In the genomic region with DNA sequence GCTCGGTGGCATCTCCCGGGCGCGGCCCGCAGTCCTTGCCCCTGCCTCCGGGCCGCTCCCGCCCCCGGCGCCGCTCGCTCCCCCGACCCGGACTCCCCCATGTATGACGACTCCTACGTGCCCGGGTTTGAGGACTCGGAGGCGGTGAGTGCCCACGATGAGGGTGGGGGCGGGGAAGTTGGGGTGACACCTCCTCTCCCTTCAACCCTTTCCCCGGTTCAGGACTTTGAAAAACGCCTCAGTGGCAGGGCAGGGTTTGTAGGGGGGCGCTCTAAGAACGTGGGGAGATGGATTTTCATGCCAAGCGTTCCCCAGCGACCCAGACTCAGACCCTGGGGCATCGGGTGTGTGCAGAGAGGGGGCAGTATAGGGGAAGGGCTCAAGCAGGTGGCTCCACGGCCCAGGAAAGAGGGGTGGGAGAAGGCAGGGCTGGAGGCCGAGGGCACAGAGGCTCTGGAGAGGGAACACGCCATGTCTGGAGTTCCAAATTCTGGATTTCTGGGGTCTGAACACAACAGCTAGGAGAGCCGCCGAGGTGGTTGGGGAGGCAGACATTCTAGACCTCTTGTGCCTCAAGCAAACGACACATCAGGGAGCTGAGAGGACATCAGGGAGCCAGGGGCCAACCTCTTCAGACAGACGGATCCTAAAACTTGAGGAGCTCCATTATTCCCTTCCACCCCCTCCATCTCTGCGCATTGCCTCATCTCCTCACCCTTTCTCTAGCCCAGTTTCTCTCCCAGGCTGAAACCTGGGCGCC, we compare ENCODE assay signal across 8 cellular contexts. TPM values are rescaled to one million over a fixed set of nuclear protein-coding genes. Genes with fewer than 3 reads are reported as not detected.
DNase-seq lines count a peak whose midpoint lies in the region; ATAC-seq, FAIRE-seq and TF ChIP-seq lines count a peak whose summit lies in the region.

No MANE protein-coding gene starts in this region.

- H3K9ac ChIP-seq in NT2/D1 (ENCODE audit: insufficient read length, low read depth) (peak overlapping the region; percentile 65), mucosa of stomach (ENCODE audit: low read length) (peak overlapping the region; percentile 32)

- H3K4me3 ChIP-seq in GM06990 (replicated peaks; ENCODE audit: low read depth, low read length) (peak overlapping the region; percentile 52), NT2/D1 (ENCODE audit: insufficient read length, low read depth) (peak overlapping the region; percentile 61), mucosa of stomach (ENCODE audit: low read length) (no peak overlapping the region), upper lobe of right lung (peak overlapping the region; percentile 70)

- H3K27ac Mint-ChIP-seq in MCF 10A (ENCODE audit: low read depth, unreplicated experiment) = no peak overlapping the region

- TF ChIP-seq CTCF in GM06990 (IDR thresholded peaks at IDR 0.05; ENCODE audit: insufficient read depth, low read length, poor library complexity, severe bottlenecking) (peak; percentile 29), MCF 10A (IDR thresholded peaks at IDR 0.05; ENCODE audit: unreplicated experiment) (no peak), upper lobe of right lung (IDR thresholded peaks at IDR 0.05) (peak; percentile 19)

- intact Hi-C loops in MCF 10A (cut with micrococcal nuclease) (no loop called here), upper lobe of right lung (cut with DNase I) (no loop called here)

- ATAC-seq in upper lobe of right lung = no peak

- H3K9me3 ChIP-seq in NT2/D1 (ENCODE audit: insufficient read depth, low read length) (no peaks in the 10 kb centered on the region), mucosa of stomach (ENCODE audit: control insufficient read depth, low read length) (no peaks in the 10 kb centered on the region), upper lobe of right lung (no peaks in the 10 kb centered on the region)

- no peaks in the 10 kb centered on the region for H3K27me3 Mint-ChIP-seq in MCF 10A (ENCODE audit: insufficient read depth, unreplicated experiment)

- no peaks in the 10 kb centered on the region for H3K9me3 Mint-ChIP-seq in MCF 10A (ENCODE audit: unreplicated experiment)

- H3K4me1 Mint-ChIP-seq in MCF 10A (ENCODE audit: insufficient read depth, unreplicated experiment) = peaks cover 22% of the 10 kb centered on the region

- no peak overlapping the region for H3K27ac ChIP-seq in upper lobe of right lung

- DNase-seq in GM06990 (ENCODE audit: extremely low read depth, insufficient read length) (no peak), NT2/D1 (ENCODE audit: low read depth, low spot score) (no peak), MCF 10A (ENCODE audit: unreplicated experiment) (no peak), upper lobe of right lung (peak; percentile 72), frontal cortex (ENCODE audit: low spot score in 2 of 2) (no peak), HCEC 1CT (no peak), cortex of kidney (lab: John Stamatoyannopoulos, UW) (no peak)

- POLR2A ChIA-PET in MCF 10A (lab: Yijun Ruan, JAX) = interaction anchor here (0.8 kb wide), 1 partner anchor 11 kb away, joined by 3 read pairs; no protein-coding TSS in a partner anchor

- CTCF ChIA-PET in MCF 10A (lab: Yijun Ruan, JAX) = interaction anchor here (0.5 to 1.4 kb wide), 7 partner anchors 9 to 195 kb away, joined by 3 to 4 read pairs (median 3); no protein-coding TSS in a partner anchor

- H3K36me3 Mint-ChIP-seq in MCF 10A (ENCODE audit: insufficient read depth, unreplicated experiment) = no peaks in the 10 kb centered on the region

- peaks cover 18% of the 10 kb centered on the region for H3K4me1 ChIP-seq in NT2/D1 (ENCODE audit: insufficient read depth, insufficient read length)
- H3K4me1 ChIP-seq in mucosa of stomach (ENCODE audit: control insufficient read depth, insufficient read depth, low read length) = peaks cover 25% of the 10 kb centered on the region
- H3K4me1 ChIP-seq in upper lobe of right lung = peaks cover 18% of the 10 kb centered on the region

- peaks cover 2% of the 10 kb centered on the region for H3K27me3 ChIP-seq in GM06990 (replicated peaks; ENCODE audit: control insufficient read depth, insufficient read depth, low read length)
- H3K27me3 ChIP-seq in NT2/D1 (ENCODE audit: insufficient read depth, insufficient read length) = peaks cover 23% of the 10 kb centered on the region
- peaks cover 12% of the 10 kb centered on the region for H3K27me3 ChIP-seq in mucosa of stomach (ENCODE audit: control insufficient read depth, insufficient read depth, low read length)
- no peaks in the 10 kb centered on the region for H3K27me3 ChIP-seq in upper lobe of right lung

- H3K4me3 Mint-ChIP-seq in MCF 10A (ENCODE audit: unreplicated experiment) = peak overlapping the region; percentile 93

- BruUV-seq in MCF 10A (replicated peaks; lab: Mats Ljungman, UMichigan) = no TSS peak

- FAIRE-seq in frontal cortex (lab: Jason Lieb, UNC) = no peak

- H3K36me3 ChIP-seq in GM06990 (ENCODE audit: control insufficient read depth, insufficient read depth, low read length) (no peaks in the 10 kb centered on the region), NT2/D1 (ENCODE audit: insufficient read depth, insufficient read length, low read length) (peaks cover 20% of the 10 kb centered on the region), mucosa of stomach (ENCODE audit: control insufficient read depth, insufficient read depth, low read length) (no peaks in the 10 kb centered on the region), upper lobe of right lung (no peaks in the 10 kb centered on the region)

RNA-seq across cellular contexts. Expression of a gene that starts 0.7 kb away (rescaled TPM):
- total RNA-seq in MCF 10A (2022) (6.9 and 7.0 TPM in 2 replicates), upper lobe of right lung (24.4 TPM), frontal cortex (41.6 TPM)

RNA-seq across cellular contexts. Expression of a gene that starts 30.1 kb away (rescaled TPM):
- 21.9 and 33.2 TPM in 2 replicates for total RNA-seq in MCF 10A (2022)
- 42.9 TPM for total RNA-seq in upper lobe of right lung
- 25.7 TPM for total RNA-seq in frontal cortex

RNA-seq across cellular contexts. Expression of a gene that starts 33.0 kb away (rescaled TPM):
- total RNA-seq in MCF 10A (2022) (67.8 and 88.4 TPM in 2 replicates), upper lobe of right lung (77.2 TPM), frontal cortex (55.8 TPM)

RNA-seq across cellular contexts. Expression of a gene that starts 46.7 kb away (rescaled TPM):
- total RNA-seq in MCF 10A (2022) (1.0 and 1.2 TPM in 2 replicates), upper lobe of right lung (7.1 TPM), frontal cortex (24.9 TPM)
